In genomic region chr1:110618668-110619067, GRCh38 we compare ENCODE assay signal across 7 cellular contexts. TPM values are rescaled to one million over a fixed set of nuclear protein-coding genes. Genes with fewer than 3 reads are reported as not detected.
"Had no signal": no experiment of that assay in that cellular context is flagged by ENCODE, and none has a peak within 500 bp of the region (broad histone marks: within the 10 kb centered on the region; RNA-seq: fewer than 3 reads in every experiment).

No MANE protein-coding gene starts in this region.

- H3K4me1 ChIP-seq: adrenal gland, prostate gland had no signal

- H3K27ac ChIP-seq: adrenal gland, cardiac muscle cell, gastroesophageal sphincter, prostate gland had no signal

- H3K36me3 Mint-ChIP-seq: WTC11 had no signal

- H3K9me3 Mint-ChIP-seq: WTC11 had no signal

- H3K36me3 ChIP-seq: adrenal gland, cardiac muscle cell, gastroesophageal sphincter, heart right ventricle, prostate gland had no signal

- H3K4me3 ChIP-seq: cardiac muscle cell, lung, prostate gland had no signal

- H3K27ac Mint-ChIP-seq: WTC11 had no signal

- H3K9me3 ChIP-seq: adrenal gland, gastroesophageal sphincter, prostate gland had no signal

RNA-seq across cellular contexts. Expression of gene KCNA3, which starts 56.1 kb away (rescaled TPM):
- polyA plus RNA-seq: cardiac muscle cell had no signal
